ENCODE assay signal across 9 cellular contexts in genomic region chr2:127700527-127701192, GRCh38. TPM values are rescaled to one million over a fixed set of nuclear protein-coding genes. Genes with fewer than 3 reads are reported as not detected.
DNase-seq lines count a peak whose midpoint lies in the region; ATAC-seq, FAIRE-seq and TF ChIP-seq lines count a peak whose summit lies in the region.
"Had no signal": no experiment of that assay in that cellular context is flagged by ENCODE, and none has a peak within 500 bp of the region (broad histone marks: within the 10 kb centered on the region; RNA-seq: fewer than 3 reads in every experiment).

No MANE protein-coding gene starts in this region.

- H2BK12ac ChIP-seq in H1 (ENCODE audit: low read depth, low read length) = peak overlapping the region; percentile 52; the same call in 1 of the 2 replicates

- no peak overlapping the region for H2BK15ac ChIP-seq in H1 (ENCODE audit: low read length)

- H2AK5ac ChIP-seq in H1 (ENCODE audit: low read depth, low read length) = no peak overlapping the region; the same call in 1 of the 2 replicates

- peak overlapping the region; percentile 65 for H3K27ac ChIP-seq in DOHH2 (ENCODE audit: low read depth, low read length)
- peak overlapping the region; percentile 84 for H3K27ac ChIP-seq in SU-DHL-6 (ENCODE audit: low read depth, low read length)
- H3K27ac ChIP-seq in H1 (ENCODE audit: low read depth, low read length) = peak overlapping the region; percentile 96
- peak overlapping the region; percentile 93 to 99 (median 96) for H3K27ac ChIP-seq in transverse colon

- POLR2A ChIA-PET in H1 (lab: Charles Lee; ENCODE audit: partially characterized antibody) = interaction anchor here (0.9 to 2.6 kb wide), 8 partner anchors 10 to 111 kb away, joined by 3 to 10 read pairs (median 4); partner anchors contain the start of genes LIMS2 and WDR33

- H4K20me1 ChIP-seq in DOHH2 (ENCODE audit: control insufficient read depth, insufficient read depth, low read depth, low read length) (peaks cover 6% of the 10 kb centered on the region; the same call in 1 of the 2 replicates), SU-DHL-6 (ENCODE audit: low read depth, low read length) (peaks cover 8% of the 10 kb centered on the region; the same call in 1 of the 2 replicates), H1 (replicated peaks in 1 of 2; ENCODE audit: control insufficient read depth in 1 of 2, insufficient read depth in 2 of 2, low read length in 2 of 2) (peaks cover 2 to 10% of the 10 kb centered on the region in 2 experiments)

- no peaks in the 10 kb centered on the region for H3K27me3 ChIP-seq in DOHH2 (ENCODE audit: control insufficient read depth, low read length)
- H3K27me3 ChIP-seq in SU-DHL-6 (ENCODE audit: low read length) = no peaks in the 10 kb centered on the region
- H3K27me3 ChIP-seq in H1 (replicated peaks in 1 of 4; ENCODE audit: control insufficient read depth in 3 of 4, extremely low read depth in 1 of 4, insufficient read depth in 3 of 4, low read length in 3 of 4) = no peaks in the 10 kb centered on the region
- H3K27me3 ChIP-seq in transverse colon = no peaks in the 10 kb centered on the region

- H3K14ac ChIP-seq in H1 (ENCODE audit: insufficient read length) = no peak overlapping the region

- ATAC-seq in GM19438 (IDR thresholded peaks at IDR 0.05; ENCODE audit: low read depth, unreplicated experiment) (peak; percentile 71), HG03442 (IDR thresholded peaks at IDR 0.05; ENCODE audit: unreplicated experiment) (peak; percentile 57)

- H2AFZ ChIP-seq in SU-DHL-6 (ENCODE audit: low read depth, low read length, severe bottlenecking) (peak overlapping the region; percentile 82), H1 (ENCODE audit: low read length) (peak overlapping the region; percentile 87; the same call in 1 of the 2 replicates)

- peak overlapping the region; percentile 94 for H4K8ac ChIP-seq in H1 (ENCODE audit: extremely low read depth, insufficient read depth, low read length)

- H3F3A ChIP-seq in DOHH2 (ENCODE audit: control insufficient read depth, insufficient read depth) = peaks cover 19% of the 10 kb centered on the region
- peaks cover 44% of the 10 kb centered on the region for H3F3A ChIP-seq in SU-DHL-6 (ENCODE audit: insufficient read depth)

- intact Hi-C loops in transverse colon (cut with DNase I; ENCODE audit: low total_unique reads) = loop anchor here (1.0 kb wide), 1 partner anchor 60 kb away; no protein-coding TSS in a partner anchor

- no peak overlapping the region for H3K4ac ChIP-seq in H1 (replicated peaks; ENCODE audit: insufficient read length, low read depth, low read length)

- H3K36me3 ChIP-seq in DOHH2 (ENCODE audit: control insufficient read depth, low read length) = peaks cover 33% of the 10 kb centered on the region
- H3K36me3 ChIP-seq in SU-DHL-6 (ENCODE audit: low read length) = no peaks in the 10 kb centered on the region; the same call in 1 of the 2 replicates
- peaks cover 0 to 17% (median under 1%) of the 10 kb centered on the region in 4 experiments; a peak in 5 of 8 replicates for H3K36me3 ChIP-seq in H1 (ENCODE audit: control insufficient read depth in 2 of 4, insufficient read depth in 4 of 4, low read length in 3 of 4)
- H3K36me3 ChIP-seq in transverse colon = no peaks in the 10 kb centered on the region

- FAIRE-seq in H1 (lab: Jason Lieb, UNC) = peak; percentile 13
- FAIRE-seq: colon had no signal

- no peak overlapping the region for H2BK120ac ChIP-seq in H1 (replicated peaks; ENCODE audit: low read depth, low read length)

- H3K23me2 ChIP-seq in H1 (ENCODE audit: low read depth, low read length) = peaks cover 6% of the 10 kb centered on the region

- no peak for TF ChIP-seq RAD21 in H1 (IDR thresholded peaks at IDR 0.05 in 1 of 2, conservative IDR thresholded peaks at IDR 0.05 in 1 of 2; ENCODE audit: low read depth in 2 of 2, low read length in 2 of 2)

- peak overlapping the region; percentile 91 for H3K4me2 ChIP-seq in DOHH2 (ENCODE audit: low read length)
- H3K4me2 ChIP-seq in SU-DHL-6 (ENCODE audit: low read depth, low read length, poor library complexity, severe bottlenecking) = peak overlapping the region; percentile 70
- peak overlapping the region; percentile 59 to 99 for H3K4me2 ChIP-seq in H1 (ENCODE audit: insufficient read depth in 1 of 2, low read depth in 2 of 2, low read length in 2 of 2)

- TF ChIP-seq EP300 in H1 (IDR thresholded peaks at IDR 0.05; ENCODE audit: borderline replicate concordance in 1 of 2, low read depth in 2 of 2, low read length in 2 of 2) = no peak
- no peak for TF ChIP-seq EP300 in transverse colon (IDR thresholded peaks at IDR 0.05; ENCODE audit: low read depth)

- H3K4me3 ChIP-seq in DOHH2 (ENCODE audit: low read length) = peak overlapping the region; percentile 84
- peak overlapping the region; percentile 64 for H3K4me3 ChIP-seq in SU-DHL-6 (ENCODE audit: insufficient read depth, low read length, poor library complexity, severe bottlenecking)
- peak overlapping the region; percentile 61 to 80 (median 63) for H3K4me3 ChIP-seq in H1 (ENCODE audit: extremely low read depth in 1 of 4, insufficient read depth in 2 of 4, low read depth in 3 of 4, low read length in 4 of 4)
- H3K4me3 ChIP-seq in transverse colon = peak overlapping the region; percentile 27 to 89 (median 63)

- no peak overlapping the region for H2BK20ac ChIP-seq in H1 (ENCODE audit: low read length)

- peaks cover 33% of the 10 kb centered on the region for H3K79me2 ChIP-seq in DOHH2 (ENCODE audit: control insufficient read depth, low read length)
- peaks cover 21% of the 10 kb centered on the region for H3K79me2 ChIP-seq in SU-DHL-6 (ENCODE audit: insufficient read depth, low read length)
- H3K79me2 ChIP-seq in H1 (ENCODE audit: control insufficient read depth in 1 of 2, insufficient read depth in 2 of 2, low read length in 2 of 2) = peaks cover 0 to 13% of the 10 kb centered on the region in 2 experiments; a peak in 2 of 4 replicates

- H3K9ac ChIP-seq in SU-DHL-6 (ENCODE audit: low read length) = peak overlapping the region; percentile 68
- peak overlapping the region in 3 of 4 experiments; percentile 81 to 96 (median 94); a peak in 6 of 7 replicates for H3K9ac ChIP-seq in H1 (replicated peaks in 1 of 4; ENCODE audit: extremely low read depth in 1 of 4, low read depth in 3 of 4, low read length in 3 of 4)

- H3K9me2 ChIP-seq in DOHH2 (replicated peaks; ENCODE audit: control insufficient read depth, low read length) (no peaks in the 10 kb centered on the region), SU-DHL-6 (replicated peaks; ENCODE audit: insufficient read depth, low read length) (no peaks in the 10 kb centered on the region)

- no peak overlapping the region for H3K23ac ChIP-seq in H1 (ENCODE audit: insufficient read length)

- H3K79me1 ChIP-seq in H1 (ENCODE audit: low read depth, low read length) = no peaks in the 10 kb centered on the region

- in situ Hi-C loops in transverse colon (cut with MboI; ENCODE audit: low pct_ligation_motif_present in 1 of 4, low pct_unique_long_range_greater_than_20kb in 1 of 4, low sequenced_read_pairs in 3 of 4) = no loop called here

- H4K5ac ChIP-seq in H1 (ENCODE audit: insufficient read length, low read depth, low read length) = peak overlapping the region; percentile 79

- CTCF ChIA-PET in H1 (lab: Charles Lee; ENCODE audit: partially characterized antibody) = interaction anchor here (0.9 kb wide), 1 partner anchor 18 kb away, joined by 3 read pairs; no protein-coding TSS in a partner anchor

- peak overlapping the region; percentile 58 for H4K91ac ChIP-seq in H1 (replicated peaks; ENCODE audit: insufficient read length, low read length)

- 29% methylated on average over 17 of the region's 17 CpGs; no CpG with 5 or more reads in 1 of the 2 experiments for whole genome bisulfite sequencing in H1 (ENCODE audit: extremely low coverage in 1 of 2, insufficient coverage in 1 of 2, insufficient read length in 1 of 2, insufficient replicate concordance in 2 of 2, low coverage in 1 of 2, low lambda C conversion rate in 2 of 2, missing lambda C conversion rate in 1 of 2), 2 experiments
- 47 to 56% methylated on average over 15 to 17 of the region's 17 CpGs for WGBS in transverse colon (ENCODE audit: low coverage in 1 of 2), 2 donors

- H3K56ac ChIP-seq in H1 (replicated peaks; ENCODE audit: insufficient read length, low read depth, low read length) = peak overlapping the region; percentile 17

- H2BK5ac ChIP-seq in H1 (ENCODE audit: low read depth, low read length) = peak overlapping the region; percentile 80

- DNase-seq in H1 (ENCODE audit: low read depth in 1 of 2, low spot score in 2 of 2) (peak; percentile 66 to 76), midbrain (lab: John Stamatoyannopoulos, UW) (peak; percentile 17), transverse colon (peak; percentile 90), kidney glomerular epithelial cell (lab: John Stamatoyannopoulos, UW) (no peak)

- TF ChIP-seq POLR2A in H1 (IDR thresholded peaks at IDR 0.05; ENCODE audit: control extremely low read depth in 1 of 2, low read depth in 2 of 2, low read length in 2 of 2) = peak in 1 of 2 experiments; percentile 36; a peak in 1 of 3 replicates
- no peak for TF ChIP-seq POLR2A in transverse colon (IDR thresholded peaks at IDR 0.05)

- no peaks in the 10 kb centered on the region for H3K9me3 ChIP-seq in DOHH2 (ENCODE audit: control insufficient read depth, insufficient read depth, low read length)
- no peaks in the 10 kb centered on the region for H3K9me3 ChIP-seq in SU-DHL-6 (ENCODE audit: insufficient read depth, low read length)
- H3K9me3 ChIP-seq in H1 (ENCODE audit: insufficient read depth in 2 of 2, low read depth in 1 of 2, low read length in 1 of 2) = no peaks in the 10 kb centered on the region
- H3K9me3 ChIP-seq in transverse colon = no peaks in the 10 kb centered on the region

- TF ChIP-seq CTCF in DOHH2 (IDR thresholded peaks at IDR 0.05; ENCODE audit: low read depth, low read length, poor library complexity, severe bottlenecking) = peak; percentile 31
- TF ChIP-seq CTCF in SU-DHL-6 (IDR thresholded peaks at IDR 0.05; ENCODE audit: insufficient read depth, low read length, poor library complexity, severe bottlenecking) = no peak
- peak in 1 of 3 experiments; percentile 19; a peak in 1 of 4 replicates for TF ChIP-seq CTCF in H1 (IDR thresholded peaks at IDR 0.05; ENCODE audit: control extremely low read depth in 1 of 3, insufficient read depth in 1 of 3, low read depth in 1 of 3, low read length in 3 of 3)
- TF ChIP-seq CTCF in transverse colon (IDR thresholded peaks at IDR 0.05) = peak in 1 of 5 experiments; percentile 15

- H3K4me1 ChIP-seq in DOHH2 (ENCODE audit: control insufficient read depth, low read length) (peaks cover 35% of the 10 kb centered on the region), H1 (replicated peaks in 1 of 4; ENCODE audit: control insufficient read depth in 3 of 4, insufficient read depth in 4 of 4, low read length in 3 of 4) (peaks cover 0 to 4% (median 3%) of the 10 kb centered on the region in 4 experiments; a peak in 6 of 7 replicates), transverse colon (peaks cover 11 to 35% (median 21%) of the 10 kb centered on the region in 4 donors)

- peak overlapping the region; percentile 89; the same call in 1 of the 2 replicates for H3K18ac ChIP-seq in H1 (ENCODE audit: extremely low read depth, low read length)

RNA-seq across cellular contexts. Expression of gene SFT2D3, which starts 0.6 kb away (rescaled TPM):
- 7.1 and 7.3 TPM in 2 replicates for total RNA-seq in H1 (2021; fragmentation: NEBNext Ultra II Directional; extraction: Animal tissue kit (Norgen Biotek cat#: 25700))
- 7.3 and 10.3 TPM in 2 replicates for polyA plus RNA-seq in H1 (2011; rRNA removed)
- polyA plus RNA-seq in H1 (2011; cell fraction: cytosol; rRNA removed) = 11.5 TPM
- 5.6 TPM for polyA plus RNA-seq in H1 (2011; cell fraction: nucleus; rRNA removed)
- not detected in 4 replicates for polyA plus RNA-seq in H1 (2012, experiment 1 of 2)
- polyA plus RNA-seq in H1 (2012, experiment 2 of 2) = 5.5 TPM
- polyA plus RNA-seq in H1 (2013, experiment 1 of 2) = 11.1 TPM
- polyA plus RNA-seq in H1 (2013, experiment 2 of 2) = 10.8 TPM
- polyA minus RNA-seq in H1 (2011; rRNA and poly(A)+ RNA removed) = 5.5 and 5.6 TPM in 2 replicates
- 5.8 TPM for polyA minus RNA-seq in H1 (2011; cell fraction: cytosol; rRNA and poly(A)+ RNA removed)
- 9.4 TPM for polyA minus RNA-seq in H1 (2011; cell fraction: nucleus; rRNA and poly(A)+ RNA removed)
- total RNA-seq in transverse colon = 10 to 100 TPM in 1 of 4 donors, 1 to 10 TPM in 3; 6.8 to 13.7 (median 8.3) TPM

RNA-seq across cellular contexts. Expression of gene LIMS2, which starts 25.3 kb away (rescaled TPM):
- total RNA-seq in H1 (2021; fragmentation: NEBNext Ultra II Directional; extraction: Animal tissue kit (Norgen Biotek cat#: 25700)) = 4.8 and 4.9 TPM in 2 replicates
- polyA plus RNA-seq in H1 (2011; rRNA removed) = 3.3 and 5.1 TPM in 2 replicates
- polyA plus RNA-seq in H1 (2011; cell fraction: cytosol; rRNA removed) = 2.4 TPM
- 5.6 TPM for polyA plus RNA-seq in H1 (2011; cell fraction: nucleus; rRNA removed)
- 2.7 to 3.7 TPM (median 3.6 TPM) in 4 replicates for polyA plus RNA-seq in H1 (2012, experiment 1 of 2)
- polyA plus RNA-seq in H1 (2012, experiment 2 of 2) = 5.1 TPM
- 3.6 TPM for polyA plus RNA-seq in H1 (2013, experiment 1 of 2)
- polyA plus RNA-seq in H1 (2013, experiment 2 of 2) = 3.8 TPM
- 0.90 and 1.2 TPM in 2 replicates for polyA minus RNA-seq in H1 (2011; rRNA and poly(A)+ RNA removed)
- 1.5 TPM for polyA minus RNA-seq in H1 (2011; cell fraction: cytosol; rRNA and poly(A)+ RNA removed)
- 2.3 TPM for polyA minus RNA-seq in H1 (2011; cell fraction: nucleus; rRNA and poly(A)+ RNA removed)
- 100 to 1,000 TPM in 2 of 4 donors, 10 to 100 TPM in 2; 34.5 to 198 (median 91.3) TPM for total RNA-seq in transverse colon

RNA-seq across cellular contexts. Expression of gene GPR17, which starts 54.7 kb away (rescaled TPM):
- total RNA-seq in H1 (2021; fragmentation: NEBNext Ultra II Directional; extraction: Animal tissue kit (Norgen Biotek cat#: 25700)) = not detected in 2 replicates
- polyA plus RNA-seq in H1 (2011; rRNA removed) = 0.03 TPM in 2 replicates
- not detected for polyA plus RNA-seq in H1 (2011; cell fraction: cytosol; rRNA removed)
- polyA plus RNA-seq in H1 (2011; cell fraction: nucleus; rRNA removed) = 0.13 TPM
- 0.14 to 0.90 TPM (median 0.59 TPM) in 3 of 4 replicates, not detected in the other for polyA plus RNA-seq in H1 (2012, experiment 1 of 2)
- 0.09 TPM for polyA plus RNA-seq in H1 (2012, experiment 2 of 2)
- not detected for polyA plus RNA-seq in H1 (2013, experiment 1 of 2)
- polyA plus RNA-seq in H1 (2013, experiment 2 of 2) = not detected
- not detected in 2 replicates for polyA minus RNA-seq in H1 (2011; rRNA and poly(A)+ RNA removed)
- not detected for polyA minus RNA-seq in H1 (2011; cell fraction: cytosol; rRNA and poly(A)+ RNA removed)
- polyA minus RNA-seq in H1 (2011; cell fraction: nucleus; rRNA and poly(A)+ RNA removed) = not detected
- under 1 TPM in 1 of 4 donors, not detected in 3; 0.14 TPM for total RNA-seq in transverse colon
